9 cellular contexts compared by ENCODE assay signal in the genomic region with DNA sequence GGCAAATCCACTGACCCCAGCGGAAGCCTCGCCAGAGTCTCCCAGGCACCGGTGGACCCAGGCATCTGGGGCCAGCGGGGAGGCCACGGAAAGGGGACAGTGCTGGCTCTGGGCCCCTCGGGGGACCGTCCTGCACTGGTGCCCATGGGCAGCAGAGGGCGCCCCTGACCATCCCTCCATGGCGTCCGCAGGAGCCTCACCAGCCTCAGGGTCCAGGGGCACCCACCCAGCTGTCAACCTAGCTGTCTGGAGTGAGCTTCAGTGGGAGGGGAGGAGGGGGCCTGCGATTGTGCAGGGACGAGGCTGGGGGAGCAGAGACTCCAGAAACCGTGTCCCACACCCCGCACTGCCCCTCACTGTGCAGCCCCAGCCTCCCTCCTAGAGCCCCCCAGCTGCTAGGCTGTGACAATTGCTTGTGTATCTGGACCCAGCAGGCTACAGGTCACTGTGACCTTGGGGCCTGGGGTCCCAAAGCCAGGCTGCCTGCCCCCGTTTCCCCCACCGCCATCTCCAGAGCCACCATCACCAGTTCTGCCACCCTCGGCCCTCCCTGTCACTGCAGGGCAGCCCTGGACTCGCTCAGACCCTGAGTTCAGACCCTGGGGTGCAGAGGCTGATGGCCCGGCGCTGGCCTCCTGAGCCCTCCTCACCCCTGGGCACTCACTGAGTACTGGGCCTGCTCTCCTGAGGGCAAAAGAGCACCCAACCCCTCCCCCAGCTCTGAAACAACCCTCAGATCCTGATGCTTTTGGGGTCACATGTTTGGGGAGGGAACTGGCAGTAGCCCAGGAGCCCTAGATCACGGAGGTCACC. TPM values are rescaled to one million over a fixed set of nuclear protein-coding genes. Genes with fewer than 3 reads are reported as not detected.
DNase-seq lines count a peak whose midpoint lies in the region; ATAC-seq, FAIRE-seq and TF ChIP-seq lines count a peak whose summit lies in the region.
"Had no signal": no experiment of that assay in that cellular context is flagged by ENCODE, and none has a peak within 500 bp of the region (broad histone marks: within the 10 kb centered on the region; RNA-seq: fewer than 3 reads in every experiment).

No MANE protein-coding gene starts in this region.

- no peaks in the 10 kb centered on the region for H3K79me1 ChIP-seq in H1 (ENCODE audit: low read depth, low read length)

- peak overlapping the region; percentile 92; the same call in 1 of the 2 replicates for H2BK15ac ChIP-seq in H1 (ENCODE audit: low read length)

- peak overlapping the region; percentile 2 for H4K5ac ChIP-seq in H1 (ENCODE audit: insufficient read length, low read depth, low read length)

- peak in 3 of 5 donors; percentile 17 to 26 (median 24) for DNase-seq in CD4-positive, alpha-beta memory T cell
- DNase-seq in HT1080 (ENCODE audit: low read depth) = peak; percentile 43
- DNase-seq in activated B cell treated with CpG ODN at 0.5 μM for 24 hours = no peak
- peak in 1 of 2 experiments; percentile 92 for DNase-seq in H1 (ENCODE audit: low read depth in 1 of 2, low spot score in 2 of 2)
- no peak for DNase-seq in testis
- DNase-seq: naive B cell had no signal

- H3K27ac ChIP-seq in CD4-positive, alpha-beta memory T cell (ENCODE audit: low read depth, low read length) = no peak overlapping the region
- H3K27ac ChIP-seq in H1 (ENCODE audit: low read depth, low read length) (no peak overlapping the region), muscle layer of colon (ENCODE audit: low read depth, low read length) (peak overlapping the region; percentile 57), testis (peak overlapping the region; percentile 75 to 82)

- TF ChIP-seq EP300 in H1 (IDR thresholded peaks at IDR 0.05; ENCODE audit: borderline replicate concordance in 1 of 2, low read depth in 2 of 2, low read length in 2 of 2) = no peak

- peak overlapping the region; percentile 81; the same call in 1 of the 2 replicates for H2BK12ac ChIP-seq in H1 (ENCODE audit: low read depth, low read length)

- no peak overlapping the region for H2AK5ac ChIP-seq in H1 (ENCODE audit: low read depth, low read length)

- no peak overlapping the region for H3K18ac ChIP-seq in H1 (ENCODE audit: extremely low read depth, low read length)

- H3K27me3 ChIP-seq in CD4-positive, alpha-beta memory T cell (ENCODE audit: insufficient read depth, low read length) = peaks cover 35% of the 10 kb centered on the region
- H3K27me3 ChIP-seq in H1 (replicated peaks in 1 of 4; ENCODE audit: control insufficient read depth in 3 of 4, extremely low read depth in 1 of 4, insufficient read depth in 3 of 4, low read length in 3 of 4) = peaks cover 0 to 23% (median 11%) of the 10 kb centered on the region in 4 experiments; a peak in 4 of 7 replicates
- H3K27me3 ChIP-seq in muscle layer of colon (ENCODE audit: control insufficient read depth in 1 of 2, insufficient read depth in 2 of 2, low read length in 2 of 2) = no peaks in the 10 kb centered on the region
- no peaks in the 10 kb centered on the region for H3K27me3 ChIP-seq in testis

- no peak overlapping the region for H3K14ac ChIP-seq in H1 (ENCODE audit: insufficient read length)

- H3K4me3 ChIP-seq in CD4-positive, alpha-beta memory T cell (ENCODE audit: low read length in 2 of 2) = no peak overlapping the region
- H3K4me3 ChIP-seq in H1 (ENCODE audit: extremely low read depth in 1 of 4, insufficient read depth in 2 of 4, low read depth in 3 of 4, low read length in 4 of 4) (no peak overlapping the region; a peak in 1 of 8 replicates), muscle layer of colon (ENCODE audit: low read depth in 1 of 2, low read length in 2 of 2) (no peak overlapping the region), testis (no peak overlapping the region)

- H3K23me2 ChIP-seq in H1 (ENCODE audit: low read depth, low read length) = peaks cover 21% of the 10 kb centered on the region; the same call in 1 of the 2 replicates

- peak overlapping the region; percentile 71 for H2BK120ac ChIP-seq in H1 (replicated peaks; ENCODE audit: low read depth, low read length)

- no peak overlapping the region for H3K56ac ChIP-seq in H1 (replicated peaks; ENCODE audit: insufficient read length, low read depth, low read length)

- no peak for TF ChIP-seq CTCF in activated B cell treated with CpG ODN at 0.5 μM for 24 hours (IDR thresholded peaks at IDR 0.05)
- peak in 2 of 3 experiments; percentile 86 to 90; a peak in 3 of 4 replicates for TF ChIP-seq CTCF in H1 (IDR thresholded peaks at IDR 0.05; ENCODE audit: control extremely low read depth in 1 of 3, insufficient read depth in 1 of 3, low read depth in 1 of 3, low read length in 3 of 3)
- peak; percentile 70 to 87 (median 76) for TF ChIP-seq CTCF in testis (IDR thresholded peaks at IDR 0.05)

- H3K9me3 ChIP-seq in CD4-positive, alpha-beta memory T cell (ENCODE audit: control insufficient read depth in 1 of 2, low read length in 2 of 2) = no peaks in the 10 kb centered on the region
- H3K9me3 ChIP-seq in H1 (ENCODE audit: insufficient read depth in 2 of 2, low read depth in 1 of 2, low read length in 1 of 2) (no peaks in the 10 kb centered on the region), muscle layer of colon (ENCODE audit: low read length) (no peaks in the 10 kb centered on the region), testis (no peaks in the 10 kb centered on the region)

- intact Hi-C loops in CD4-positive, alpha-beta memory T cell (cut with micrococcal nuclease) = loop anchor here (5.0 to 10.0 kb wide), 4 partner anchors 126 to 354 kb away; a partner anchor contains a TSS
- intact Hi-C loops in activated B cell treated with CpG ODN at 0.5 μM for 24 hours (cut with micrococcal nuclease) = loop anchor here (5.0 kb wide), 3 partner anchors 176 to 356 kb away; a partner anchor contains a TSS
- intact Hi-C loops in testis (cut with DNase I; ENCODE audit: low total_unique reads) = loop anchor here (5.0 kb wide), 1 partner anchor 126 kb away; a partner anchor contains a TSS

- no peaks in the 10 kb centered on the region for H4K20me1 ChIP-seq in H1 (replicated peaks in 1 of 2; ENCODE audit: control insufficient read depth in 1 of 2, insufficient read depth in 2 of 2, low read length in 2 of 2)

- peak; percentile 45 for ATAC-seq in activated B cell treated with CpG ODN at 0.5 μM for 24 hours (ENCODE audit: low read depth)
- no peak for ATAC-seq in HG02798 (IDR thresholded peaks at IDR 0.05; ENCODE audit: poor library complexity, unreplicated experiment)
- ATAC-seq in HG03565 (IDR thresholded peaks at IDR 0.05; ENCODE audit: unreplicated experiment) = no peak

- H2BK5ac ChIP-seq in H1 (ENCODE audit: low read depth, low read length) = peak overlapping the region; percentile 49; the same call in 1 of the 2 replicates

- no peak overlapping the region for H3K4ac ChIP-seq in H1 (replicated peaks; ENCODE audit: insufficient read length, low read depth, low read length)

- H3K4me1 ChIP-seq in CD4-positive, alpha-beta memory T cell (ENCODE audit: insufficient read depth, low read length) = peaks cover 34% of the 10 kb centered on the region
- H3K4me1 ChIP-seq in H1 (replicated peaks in 1 of 4; ENCODE audit: control insufficient read depth in 3 of 4, insufficient read depth in 4 of 4, low read length in 3 of 4) = peaks cover 0 to 20% (median 13%) of the 10 kb centered on the region in 4 experiments; a peak in 6 of 7 replicates
- H3K4me1 ChIP-seq in muscle layer of colon (ENCODE audit: insufficient read depth, low read length) = peaks cover 34% of the 10 kb centered on the region
- H3K4me1 ChIP-seq in testis = peaks cover 46% of the 10 kb centered on the region

- no peak overlapping the region for H3K23ac ChIP-seq in H1 (ENCODE audit: insufficient read length)

- POLR2A ChIA-PET in CD4-positive, alpha-beta memory T cell (lab: Charles Lee; ENCODE audit: partially characterized antibody) = no interaction called here
- POLR2A ChIA-PET in activated B cell treated with CpG ODN at 0.5 μM for 24 hours (lab: Charles Lee) = no interaction called here
- POLR2A ChIA-PET in H1 (lab: Charles Lee; ENCODE audit: partially characterized antibody) = no interaction called here

- H3K9me3 Mint-ChIP-seq in CD4-positive, alpha-beta memory T cell = no peaks in the 10 kb centered on the region
- no peaks in the 10 kb centered on the region for H3K9me3 Mint-ChIP-seq in activated B cell treated with CpG ODN at 0.5 μM for 24 hours

- peak; percentile 90 to 93 for TF ChIP-seq RAD21 in H1 (IDR thresholded peaks at IDR 0.05 in 1 of 2, conservative IDR thresholded peaks at IDR 0.05 in 1 of 2; ENCODE audit: low read depth in 2 of 2, low read length in 2 of 2)

- H2AFZ ChIP-seq in H1 (ENCODE audit: low read length) = peak overlapping the region; percentile 88

- peak overlapping the region; percentile 41 for H4K8ac ChIP-seq in H1 (ENCODE audit: extremely low read depth, insufficient read depth, low read length)

- H3K4me2 ChIP-seq in H1 (ENCODE audit: insufficient read depth in 1 of 2, low read depth in 2 of 2, low read length in 2 of 2) = no peak overlapping the region; a peak in 1 of 4 replicates

- TF ChIP-seq POLR2A in H1 (IDR thresholded peaks at IDR 0.05; ENCODE audit: control extremely low read depth in 1 of 2, low read depth in 2 of 2, low read length in 2 of 2) (no peak), testis (IDR thresholded peaks at IDR 0.05) (no peak)

- H3K9ac ChIP-seq in H1 (replicated peaks in 1 of 4; ENCODE audit: extremely low read depth in 1 of 4, low read depth in 3 of 4, low read length in 3 of 4) = no peak overlapping the region
- no peak overlapping the region for H3K9ac ChIP-seq in muscle layer of colon (ENCODE audit: low read length)

- peaks cover 2 to 25% (median 7%) of the 10 kb centered on the region in 4 donors for H3K4me1 Mint-ChIP-seq in CD4-positive, alpha-beta memory T cell
- H3K4me1 Mint-ChIP-seq in activated B cell treated with CpG ODN at 0.5 μM for 24 hours = peaks cover 6% of the 10 kb centered on the region

- H3K36me3 Mint-ChIP-seq in CD4-positive, alpha-beta memory T cell = no peaks in the 10 kb centered on the region
- no peaks in the 10 kb centered on the region for H3K36me3 Mint-ChIP-seq in activated B cell treated with CpG ODN at 0.5 μM for 24 hours (ENCODE audit: low read depth)

- CTCF ChIA-PET in CD4-positive, alpha-beta memory T cell (lab: Charles Lee; ENCODE audit: partially characterized antibody) = interaction anchor here (1.4 kb wide), 1 partner anchor 11 kb away, joined by 5 read pairs; a partner anchor contains a TSS
- CTCF ChIA-PET in activated B cell treated with CpG ODN at 0.5 μM for 24 hours (lab: Charles Lee) = no interaction called here
- CTCF ChIA-PET in H1 (lab: Charles Lee; ENCODE audit: partially characterized antibody) = interaction anchor here (0.7 to 5.2 kb wide), 21 partner anchors 8 to 245 kb away, joined by 3 to 47 read pairs (median 4); no protein-coding TSS in a partner anchor

- no peaks in the 10 kb centered on the region for H3K79me2 ChIP-seq in H1 (ENCODE audit: control insufficient read depth in 1 of 2, insufficient read depth in 2 of 2, low read length in 2 of 2)

- peak overlapping the region; percentile 69 for H4K91ac ChIP-seq in H1 (replicated peaks; ENCODE audit: insufficient read length, low read length)

- no peak overlapping the region for H3K27ac Mint-ChIP-seq in CD4-positive, alpha-beta memory T cell
- no peak overlapping the region for H3K27ac Mint-ChIP-seq in activated B cell treated with CpG ODN at 0.5 μM for 24 hours
- H3K27ac Mint-ChIP-seq: naive B cell had no signal

- peaks cover 8 to 18% of the 10 kb centered on the region in 2 donors for H3K27me3 Mint-ChIP-seq in CD4-positive, alpha-beta memory T cell
- peaks cover 28% of the 10 kb centered on the region for H3K27me3 Mint-ChIP-seq in activated B cell treated with CpG ODN at 0.5 μM for 24 hours

- H3K36me3 ChIP-seq in CD4-positive, alpha-beta memory T cell (ENCODE audit: insufficient read depth, low read length) = no peaks in the 10 kb centered on the region
- no peaks in the 10 kb centered on the region for H3K36me3 ChIP-seq in H1 (ENCODE audit: control insufficient read depth in 2 of 4, insufficient read depth in 4 of 4, low read length in 3 of 4)
- H3K36me3 ChIP-seq in muscle layer of colon (ENCODE audit: insufficient read depth, low read length) = no peaks in the 10 kb centered on the region
- H3K36me3 ChIP-seq in testis (ENCODE audit: low read depth, missing control alignments) = no peaks in the 10 kb centered on the region

- no peak overlapping the region for H3K4me3 Mint-ChIP-seq in CD4-positive, alpha-beta memory T cell
- no peak overlapping the region for H3K4me3 Mint-ChIP-seq in activated B cell treated with CpG ODN at 0.5 μM for 24 hours

- FAIRE-seq in H1 (lab: Jason Lieb, UNC) = no peak

- peak overlapping the region; percentile 43; the same call in 1 of the 2 replicates for H2BK20ac ChIP-seq in H1 (ENCODE audit: low read length)

- 38% methylated on average over 17 of the region's 21 CpGs; no CpG with 5 or more reads in 1 of the 2 experiments for WGBS in H1 (ENCODE audit: extremely low coverage in 1 of 2, insufficient coverage in 1 of 2, insufficient read length in 1 of 2, insufficient replicate concordance in 2 of 2, low coverage in 1 of 2, low lambda C conversion rate in 2 of 2, missing lambda C conversion rate in 1 of 2), 2 experiments
- 46 to 65% methylated on average over 8 to 17 of the region's 21 CpGs for WGBS in testis, 2 donors

RNA-seq across cellular contexts. Expression of a gene that starts 10.7 kb away (rescaled TPM):
- total RNA-seq in CD4-positive, alpha-beta memory T cell = 1 to 10 TPM; 5.2 to 6.0 TPM
- under 1 TPM in 1 of 2 donors, not detected in 1; 0.87 TPM for polyA plus RNA-seq in CD4-positive, alpha-beta memory T cell
- 85.1 and 95.1 TPM in 2 replicates for total RNA-seq in HT1080 (2014; rRNA removed; shearing (Covaris generic))
- polyA plus RNA-seq in HT1080 (2015; cell fraction: cytosol; rRNA removed) = 70.2 and 70.7 TPM in 2 replicates
- polyA plus RNA-seq in HT1080 (2015; cell fraction: nucleus; rRNA removed) = 338 and 369 TPM in 2 replicates
- total RNA-seq in activated B cell treated with CpG ODN at 0.5 μM for 24 hours = 0.11 TPM in 1 of 2 replicates, not detected in the other
- 100 and 104 TPM in 2 replicates for total RNA-seq in H1 (2021; fragmentation: NEBNext Ultra II Directional; extraction: Animal tissue kit (Norgen Biotek cat#: 25700))
- 115 and 212 TPM in 2 replicates for polyA plus RNA-seq in H1 (2011; rRNA removed)
- polyA plus RNA-seq in H1 (2011; cell fraction: cytosol; rRNA removed) = 118 TPM
- polyA plus RNA-seq in H1 (2011; cell fraction: nucleus; rRNA removed) = 658 TPM
- 110 to 163 TPM (median 152 TPM) in 4 replicates for polyA plus RNA-seq in H1 (2012, experiment 1 of 2)
- polyA plus RNA-seq in H1 (2012, experiment 2 of 2) = 98.6 TPM
- polyA plus RNA-seq in H1 (2013, experiment 1 of 2) = 176 TPM
- 154 TPM for polyA plus RNA-seq in H1 (2013, experiment 2 of 2)
- 32.7 and 35.2 TPM in 2 replicates for polyA minus RNA-seq in H1 (2011; rRNA and poly(A)+ RNA removed)
- polyA minus RNA-seq in H1 (2011; cell fraction: cytosol; rRNA and poly(A)+ RNA removed) = 53.2 TPM
- polyA minus RNA-seq in H1 (2011; cell fraction: nucleus; rRNA and poly(A)+ RNA removed) = 70.5 TPM
- total RNA-seq in testis = 100 to 1,000 TPM; 166 to 178 TPM
- 197 TPM for polyA plus RNA-seq in testis (ENCODE audit: insufficient read depth, low read depth, low replicate concordance)

Comparison
In these comparisons a context has a peak if more than half of its experiments do, and no peak if none do; other contexts are left out.
1. DNase-seq: peak in CD4-positive, alpha-beta memory T cell (3 of 5) and HT1080 (single experiment); none in activated B cell treated with CpG ODN at 0.5 μM for 24 hours (single experiment) and testis (single experiment).
2. H3K27ac ChIP-seq: peak in muscle layer of colon (single experiment) and testis (2 of 2); none in CD4-positive, alpha-beta memory T cell (single experiment) and H1 (single experiment).
3. RNA of a gene that starts 10.7 kb away (total RNA-seq): 166 to 178 TPM in testis, 100 to 104 TPM in H1 and 85.1 to 95.1 TPM in HT1080; 5.2 to 6.0 TPM in CD4-positive, alpha-beta memory T cell and 0.11 TPM in activated B cell treated with CpG ODN at 0.5 μM for 24 hours; every median in the first group is over 10 times any median in the second.